Comparison of ENCODE assay signal across 8 cellular contexts in the genomic region with DNA sequence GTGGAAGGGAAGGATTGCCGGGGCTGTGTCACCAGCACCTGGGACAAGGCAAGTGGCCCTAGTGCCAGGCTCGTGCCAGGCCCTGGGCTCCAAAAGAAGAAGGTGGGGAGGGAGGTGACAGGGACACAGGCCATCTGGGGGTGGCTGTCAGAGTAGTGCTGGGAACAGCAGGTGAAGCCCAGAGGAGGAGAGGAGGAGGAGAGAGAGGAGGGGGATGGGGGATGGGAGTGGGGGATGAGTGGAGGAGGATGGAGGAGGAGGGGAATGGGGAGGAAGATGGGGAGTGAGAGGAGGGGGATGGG. TPM values are rescaled to one million over a fixed set of nuclear protein-coding genes. Genes with fewer than 3 reads are reported as not detected.
DNase-seq lines count a peak whose midpoint lies in the region; ATAC-seq, FAIRE-seq and TF ChIP-seq lines count a peak whose summit lies in the region.

No MANE protein-coding gene starts in this region.

- CTCF ChIA-PET in WTC11 (lab: Charles Lee): interaction anchor here (0.7 to 5.4 kb wide), 9 partner anchors 11 to 106 kb away, joined by 3 to 82 read pairs (median 4); partner anchors contain the start of genes JUND and LSM4

- no peaks in the 10 kb centered on the region for H3K36me3 ChIP-seq in small intestine (ENCODE audit: control insufficient read depth in 2 of 2, insufficient read depth in 2 of 2, low read length in 2 of 2)

- no peak for FAIRE-seq in small intestine (lab: Jason Lieb, UNC)

- peaks cover 3 to 12% of the 10 kb centered on the region in 2 donors for H3K4me1 ChIP-seq in small intestine (ENCODE audit: control insufficient read depth in 2 of 2, insufficient read depth in 1 of 2, low read depth in 1 of 2, low read length in 1 of 2)

- TF ChIP-seq CTCF in WTC11 (IDR thresholded peaks at IDR 0.05): no peak
- no peak for TF ChIP-seq CTCF in glutamatergic neuron (IDR thresholded peaks at IDR 0.05; ENCODE audit: partially characterized antibody, unreplicated experiment)

- H3K27me3 ChIP-seq in small intestine (ENCODE audit: control insufficient read depth in 2 of 2, insufficient read depth in 2 of 2, low read length in 2 of 2): no peaks in the 10 kb centered on the region

- ATAC-seq in WTC11 (peak; percentile 8), HG02588 (IDR thresholded peaks at IDR 0.05; ENCODE audit: unreplicated experiment) (no peak)

- peak; percentile 39 for DNase-seq in NCI-H2171 treated with DMSO at 0.1 percent for 48 hours (lab: John Stamatoyannopoulos, UW)
- no peak for DNase-seq in NCI-H2171 (lab: John Stamatoyannopoulos, UW)
- no peak for DNase-seq in WTC11 (ENCODE audit: low spot score)
- DNase-seq in glutamatergic neuron: no peak
- no peak for DNase-seq in small intestine
- no peak for DNase-seq in OCI-M1 (lab: John Stamatoyannopoulos, UW)
- DNase-seq in DMS 273 (lab: John Stamatoyannopoulos, UW; ENCODE audit: unreplicated experiment): no peak

- H3K27ac Mint-ChIP-seq in WTC11: peak overlapping the region; percentile 96
- H3K27ac Mint-ChIP-seq in glutamatergic neuron (ENCODE audit: unreplicated experiment): peak overlapping the region; percentile 97

- H3K27me3 Mint-ChIP-seq in WTC11 (ENCODE audit: low read depth) (no peaks in the 10 kb centered on the region), glutamatergic neuron (ENCODE audit: unreplicated experiment) (peaks cover 13% of the 10 kb centered on the region)

- H3K4me3 Mint-ChIP-seq in WTC11 (peak overlapping the region; percentile 59), glutamatergic neuron (ENCODE audit: unreplicated experiment) (peak overlapping the region; percentile 55)

- H3K9me3 Mint-ChIP-seq in WTC11: no peaks in the 10 kb centered on the region
- peaks cover 4% of the 10 kb centered on the region for H3K9me3 Mint-ChIP-seq in glutamatergic neuron (ENCODE audit: unreplicated experiment)

- POLR2A ChIA-PET in WTC11 (lab: Charles Lee): interaction anchor here (1.0 to 2.6 kb wide), 7 partner anchors 10 to 28 kb away, joined by 4 to 29 read pairs (median 5); partner anchors contain the start of genes JUND and LSM4

- no peaks in the 10 kb centered on the region for H3K9me3 ChIP-seq in small intestine (ENCODE audit: control insufficient read depth, low read depth)

- H3K27ac ChIP-seq in small intestine (ENCODE audit: low read depth in 1 of 2, low read length in 1 of 2): peak overlapping the region; percentile 79 to 100

- peaks cover 14% of the 10 kb centered on the region for H3K36me3 Mint-ChIP-seq in WTC11
- no peaks in the 10 kb centered on the region for H3K36me3 Mint-ChIP-seq in glutamatergic neuron (ENCODE audit: unreplicated experiment)

- H3K4me1 Mint-ChIP-seq in WTC11: peaks cover 39% of the 10 kb centered on the region
- peaks cover 18% of the 10 kb centered on the region for H3K4me1 Mint-ChIP-seq in glutamatergic neuron (ENCODE audit: low read depth, unreplicated experiment)

- peak overlapping the region in 1 of 2 donors; percentile 45 for H3K4me3 ChIP-seq in small intestine (ENCODE audit: low read depth in 1 of 2, low read length in 2 of 2)

- 5 to 15% (median 7%) methylated on average over 2 of the region's 2 CpGs for WGBS in small intestine, 3 donors

TF ChIP-seq in WTC11, 78 proteins besides CTCF, POLR2A, EP300 and RAD21:
- TF ChIP-seq, protein P1, sequence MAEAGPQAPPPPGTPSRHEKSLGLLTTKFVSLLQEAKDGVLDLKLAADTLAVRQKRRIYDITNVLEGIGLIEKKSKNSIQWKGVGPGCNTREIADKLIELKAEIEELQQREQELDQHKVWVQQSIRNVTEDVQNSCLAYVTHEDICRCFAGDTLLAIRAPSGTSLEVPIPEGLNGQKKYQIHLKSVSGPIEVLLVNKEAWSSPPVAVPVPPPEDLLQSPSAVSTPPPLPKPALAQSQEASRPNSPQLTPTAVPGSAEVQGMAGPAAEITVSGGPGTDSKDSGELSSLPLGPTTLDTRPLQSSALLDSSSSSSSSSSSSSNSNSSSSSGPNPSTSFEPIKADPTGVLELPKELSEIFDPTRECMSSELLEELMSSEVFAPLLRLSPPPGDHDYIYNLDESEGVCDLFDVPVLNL (CRISPR knock-in tag; IDR thresholded peaks at IDR 0.05; ENCODE audit: borderline replicate concordance, low read depth): no peak

RNA-seq across cellular contexts. Expression of gene LSM4, which starts 18.7 kb away (rescaled TPM):
- total RNA-seq in WTC11 (2021) (373 to 434 TPM (median 409 TPM) in 3 replicates), glutamatergic neuron (ENCODE audit: unreplicated experiment) (137 TPM)
- 100 to 1,000 TPM; 166 to 269 (median 206) TPM for polyA plus RNA-seq in small intestine

RNA-seq across cellular contexts. Expression of gene JUND, which starts 22.7 kb away (rescaled TPM):
- total RNA-seq in WTC11 (2021): 121 to 137 TPM (median 133 TPM) in 3 replicates
- total RNA-seq in glutamatergic neuron (ENCODE audit: unreplicated experiment): 341 TPM
- polyA plus RNA-seq in small intestine: 100 to 1,000 TPM; 129 to 211 (median 159) TPM

RNA-seq across cellular contexts. Expression of gene IQCN, which starts 29.9 kb away (rescaled TPM):
- 0.46 to 1.0 TPM (median 0.61 TPM) in 3 replicates for total RNA-seq in WTC11 (2021)
- total RNA-seq in glutamatergic neuron (ENCODE audit: unreplicated experiment): 23.6 TPM
- polyA plus RNA-seq in small intestine: 10 to 100 TPM in 1 of 3 donors, 1 to 10 TPM in 2; 1.5 to 15.2 (median 5.4) TPM

RNA-seq across cellular contexts. Expression of gene PGPEP1, which starts 36.3 kb away (rescaled TPM):
- 39.2 to 68.1 TPM (median 40.8 TPM) in 3 replicates for total RNA-seq in WTC11 (2021)
- total RNA-seq in glutamatergic neuron (ENCODE audit: unreplicated experiment): 25.6 TPM
- 10 to 100 TPM; 29.1 to 47.0 (median 30.3) TPM for polyA plus RNA-seq in small intestine

Comparison
In these comparisons a context has a peak if more than half of its experiments do, and no peak if none do; other contexts are left out.
1. RNA of gene IQCN, which starts 29.9 kb away (total RNA-seq): 23.6 TPM in glutamatergic neuron (single experiment); 0.46 to 1.0 TPM in WTC11; every median in the first group is over 10 times any median in the second.